In genomic region chr9:82216435-82216834, GRCh38 we compare ENCODE assay signal across 10 cellular contexts.
"Had no signal": no experiment of that assay in that cellular context is flagged by ENCODE, and none has a peak within 500 bp of the region (broad histone marks: within the 10 kb centered on the region; RNA-seq: fewer than 3 reads in every experiment).

No MANE protein-coding gene starts in this region.

- H3K4me2 ChIP-seq: GM23338 had no signal

- H3K9ac ChIP-seq: GM23248 had no signal

- H2AFZ ChIP-seq: GM23248 had no signal

- H3K9me3 ChIP-seq: HAP-1 had no signal

- ATAC-seq: GM23338, HCT116 had no signal

- FAIRE-seq: H54 had no signal

- H3K4me1 ChIP-seq: HAP-1 had no signal

- DNase-seq: GM23248, GOT3, H7, H9, HCEC 1CT, HFFc6 had no signal

- H3K4me3 ChIP-seq: GM23248, GM23338, HAP-1 had no signal

- H3K36me3 ChIP-seq: HAP-1 had no signal

- H3K27ac ChIP-seq: GM23248 had no signal
